23 cellular contexts compared by ENCODE assay signal in genomic region chr13:110432522-110432921, GRCh38.
DNase-seq lines count a peak whose midpoint lies in the region; FAIRE-seq and TF ChIP-seq lines count a peak whose summit lies in the region.
"Had no signal": no experiment of that assay in that cellular context is flagged by ENCODE, and none has a peak within 500 bp of the region (broad histone marks: within the 10 kb centered on the region; RNA-seq: fewer than 3 reads in every experiment).

No MANE protein-coding gene starts in this region.

- no peak for TF ChIP-seq CTCF in brain microvascular endothelial cell (IDR thresholded peaks at IDR 0.05; ENCODE audit: low read depth, low read length, missing control alignments)
- no peak for TF ChIP-seq CTCF in stomach (IDR thresholded peaks at IDR 0.05)
- no peak for TF ChIP-seq CTCF in breast epithelium (IDR thresholded peaks at IDR 0.05)

- no peaks in the 10 kb centered on the region for H3K27me3 ChIP-seq in brain microvascular endothelial cell (replicated peaks)
- H3K27me3 ChIP-seq in muscle layer of colon (ENCODE audit: control insufficient read depth in 1 of 2, insufficient read depth in 2 of 2, low read length in 2 of 2) = no peaks in the 10 kb centered on the region
- H3K27me3 ChIP-seq in stomach = no peaks in the 10 kb centered on the region
- H3K27me3 ChIP-seq in breast epithelium = no peaks in the 10 kb centered on the region
- H3K27me3 ChIP-seq: adrenal gland, cardiac muscle cell, pancreas, thyroid gland had no signal

- H3K9me3 ChIP-seq in muscle layer of colon (ENCODE audit: low read length) (no peaks in the 10 kb centered on the region), stomach (no peaks in the 10 kb centered on the region), breast epithelium (no peaks in the 10 kb centered on the region)
- H3K9me3 ChIP-seq: adrenal gland, pancreas, thyroid gland had no signal

- peaks cover 92% of the 10 kb centered on the region for H3K36me3 ChIP-seq in brain microvascular endothelial cell (replicated peaks)
- H3K36me3 ChIP-seq in muscle layer of colon (ENCODE audit: insufficient read depth, low read length) = peaks cover 83% of the 10 kb centered on the region
- H3K36me3 ChIP-seq in stomach = peaks cover 8 to 76% (median 53%) of the 10 kb centered on the region in 4 donors
- H3K36me3 ChIP-seq in breast epithelium = no peaks in the 10 kb centered on the region
- H3K36me3 ChIP-seq: pancreas had no signal

- TF ChIP-seq EP300 in stomach (IDR thresholded peaks at IDR 0.05) = no peak

- FAIRE-seq in H54 (lab: Jason Lieb, UNC) = peak; percentile 27
- FAIRE-seq: pancreas had no signal

- H3K27ac ChIP-seq in brain microvascular endothelial cell (peak overlapping the region; percentile 28), muscle layer of colon (ENCODE audit: low read depth, low read length) (peak overlapping the region; percentile 45), stomach (peak overlapping the region in 4 of 5 donors; percentile 27 to 66 (median 38)), breast epithelium (peak overlapping the region in 1 of 2 donors; percentile 35)
- H3K27ac ChIP-seq: cardiac muscle cell, pancreas, PC-9 had no signal

- H3K4me3 ChIP-seq in brain microvascular endothelial cell (ENCODE audit: low read depth, low read length) = no peak overlapping the region
- H3K4me3 ChIP-seq in muscle layer of colon (ENCODE audit: low read depth in 1 of 2, low read length in 2 of 2) = no peak overlapping the region
- H3K4me3 ChIP-seq in stomach = no peak overlapping the region
- no peak overlapping the region for H3K4me3 ChIP-seq in breast epithelium
- H3K4me3 ChIP-seq: adrenal gland, cardiac muscle cell, pancreas, PC-9, thyroid gland had no signal

- 68 to 84% (median 79%) methylated on average over 3 of the region's 3 CpGs for WGBS in stomach, 5 donors

- no peak overlapping the region for H3K9ac ChIP-seq in muscle layer of colon (ENCODE audit: low read length)

- no peak for TF ChIP-seq POLR2A in H54 (IDR thresholded peaks at IDR 0.05; ENCODE audit: low read depth, low read length)
- no peak for TF ChIP-seq POLR2A in stomach (IDR thresholded peaks at IDR 0.05)
- TF ChIP-seq POLR2A in breast epithelium (IDR thresholded peaks at IDR 0.05) = no peak

- intact Hi-C loops in stomach (cut with DNase I; ENCODE audit: low total_unique reads) (no loop called here), breast epithelium (cut with DNase I; ENCODE audit: low total_unique reads) (no loop called here)

- in situ Hi-C loops in brain microvascular endothelial cell (cut with HindIII; ENCODE audit: low pct_ligation_motif_present, low sequenced_read_pairs) = no loop called here

- DNase-seq in H54 (ENCODE audit: insufficient read length, low spot score) (no peak), brain microvascular endothelial cell (no peak), stomach (no peak), breast epithelium (ENCODE audit: low spot score in 2 of 2) (no peak), SHP77 treated with DMSO at 0.1 percent for 48 hours (lab: John Stamatoyannopoulos, UW) (no peak), SW480 (ENCODE audit: low spot score) (no peak), C1 segment of cervical spinal cord (lab: John Stamatoyannopoulos, UW) (no peak)
- DNase-seq: activated B cell treated with CpG ODN at 0.5 μM for 24 hours; activated naive CD4-positive, alpha-beta T cell treated with anti-CD3 and anti-CD28 coated beads for 36 hours; DMS79; GF-D8; IMR-90; NCI-H1694; NCI-H510A treated with DMSO at 0.1 percent for 48 hours; nephron progenitor cell; pancreas; stimulated activated naive CD4-positive, alpha-beta T cell treated with Interleukin-2 at 50 U/mL for 16 hours; T-helper 1 cell; thyroid gland had no signal

- H3K4me1 ChIP-seq in muscle layer of colon (ENCODE audit: insufficient read depth, low read length) (peaks cover 29% of the 10 kb centered on the region), stomach (peaks cover 0 to 28% (median 11%) of the 10 kb centered on the region in 4 donors), breast epithelium (no peaks in the 10 kb centered on the region)
- H3K4me1 ChIP-seq: pancreas had no signal
